Comparison of ENCODE assay signal across 8 cellular contexts in genomic region chr12:125185740-125186470, GRCh38. TPM values are rescaled to one million over a fixed set of nuclear protein-coding genes. Genes with fewer than 3 reads are reported as not detected.
DNase-seq lines count a peak whose midpoint lies in the region; ATAC-seq, FAIRE-seq and TF ChIP-seq lines count a peak whose summit lies in the region.

Gene TMEM132B (plus strand): TSS chr12:125186386.

- no peak for TF ChIP-seq POLR2A in K562 (conservative IDR thresholded peaks at IDR 0.05)

- peak; percentile 25 to 78 (median 50); a peak in 4 of 6 replicates for TF ChIP-seq CTCF in K562 (IDR thresholded peaks at IDR 0.05 in 2 of 3, conservative IDR thresholded peaks at IDR 0.05 in 1 of 3; ENCODE audit: insufficient read depth in 2 of 3, low read depth in 1 of 3, low read length in 3 of 3)

- H3K36me3 ChIP-seq in HUES48 (ENCODE audit: control insufficient read depth, insufficient read depth, low read length) (no peaks in the 10 kb centered on the region), K562 (ENCODE audit: control insufficient read depth, insufficient read depth, low read length) (no peaks in the 10 kb centered on the region), skeletal muscle satellite cell (ENCODE audit: insufficient read depth, low read length) (no peaks in the 10 kb centered on the region)

- whole genome bisulfite sequencing in K562 (ENCODE audit: insufficient coverage, low coverage, missing lambda C conversion rate): 8% methylated on average over 26 of the region's 71 CpGs

- intact Hi-C loops in K562 (cut with micrococcal nuclease): loop anchor here (10.0 kb wide), 1 partner anchor 149 kb away; no protein-coding TSS in a partner anchor

- BruUV-seq in K562 (replicated peaks; lab: Mats Ljungman, UMichigan): no TSS peak

- H3K4me1 ChIP-seq in HUES48 (ENCODE audit: control insufficient read depth, insufficient read depth, low read length) (peaks cover 50% of the 10 kb centered on the region), K562 (replicated peaks in 1 of 2; ENCODE audit: control insufficient read depth in 2 of 2, insufficient read depth in 2 of 2, low read length in 2 of 2) (peaks cover 0 to 24% of the 10 kb centered on the region in 2 experiments; a peak in 3 of 5 replicates), skeletal muscle satellite cell (ENCODE audit: control insufficient read depth, insufficient read depth, low read length) (peaks cover 18% of the 10 kb centered on the region)

- TF ChIP-seq RAD21 in K562 (CRISPR knock-in tag; conservative IDR thresholded peaks at IDR 0.05 in 1 of 2, IDR thresholded peaks at IDR 0.05 in 1 of 2): peak in 1 of 2 experiments; percentile 31; a peak in 1 of 4 replicates

- H3K4me2 ChIP-seq in K562 (ENCODE audit: insufficient read depth, low read length) (peak within 1 kb of the TSS; percentile 32), skeletal muscle satellite cell (ENCODE audit: low read length) (peak within 1 kb of the TSS; percentile 80)

- TF ChIP-seq EP300 in K562 (IDR thresholded peaks at IDR 0.05; ENCODE audit: low read length): no peak

- H3K9me1 ChIP-seq in K562 (ENCODE audit: control insufficient read depth, insufficient read depth, low read length): no peaks in the 10 kb centered on the region

- FAIRE-seq in GM18507 (lab: Jason Lieb, UNC) (no peak), K562 (lab: Jason Lieb, UNC) (no peak)

- CTCF ChIA-PET in K562 (lab: Yijun Ruan, JAX; ENCODE audit: low intra/inter-chr PET ratio): interaction anchor here (0.6 kb wide), 1 partner anchor 381 kb away, joined by 3 read pairs; no protein-coding TSS in a partner anchor

- peak within 1 kb of the TSS; percentile 16 for H2AFZ ChIP-seq in K562 (ENCODE audit: low read depth, low read length)

- H3K9ac ChIP-seq in HUES48 (ENCODE audit: low read depth, low read length) (peak within 1 kb of the TSS; percentile 52), K562 (ENCODE audit: insufficient read depth in 1 of 2, low read depth in 2 of 2, low read length in 2 of 2) (peak within 1 kb of the TSS in 1 of 2 experiments; percentile 83; a peak in 2 of 4 replicates), skeletal muscle satellite cell (ENCODE audit: low read depth, low read length) (no peak within 1 kb of the TSS)

- POLR2A ChIA-PET in K562 (lab: Yijun Ruan, JAX): no interaction called here

- in situ Hi-C loops in K562 (cut with MboI): no loop called here

- peaks cover 6% of the 10 kb centered on the region; the same call in 1 of the 2 replicates for H4K20me1 ChIP-seq in K562 (replicated peaks; ENCODE audit: control insufficient read depth, insufficient read depth, low read length)

- H3K4me3 ChIP-seq in HUES48 (ENCODE audit: low read depth, low read length): peak within 1 kb of the TSS; percentile 75
- H3K4me3 ChIP-seq in K562: peak within 1 kb of the TSS; percentile 14
- peak within 1 kb of the TSS; percentile 78 for H3K4me3 ChIP-seq in iPS-11a (ENCODE audit: low read depth, low read length)
- peak within 1 kb of the TSS; percentile 62 for H3K4me3 ChIP-seq in skeletal muscle satellite cell (ENCODE audit: low read length)

- H3K27me3 ChIP-seq in HUES48 (ENCODE audit: control insufficient read depth, insufficient read depth, low read length): peaks cover 44% of the 10 kb centered on the region
- H3K27me3 ChIP-seq in K562 (ENCODE audit: control insufficient read depth in 2 of 2, insufficient read depth in 2 of 2, low read length in 2 of 2): peaks cover 15 to 53% of the 10 kb centered on the region in 2 experiments
- peaks cover 60% of the 10 kb centered on the region for H3K27me3 ChIP-seq in skeletal muscle satellite cell (ENCODE audit: control insufficient read depth, insufficient read depth, low read length)

- ATAC-seq in K562 (peak; percentile 93), HG02571 (IDR thresholded peaks at IDR 0.05; ENCODE audit: unreplicated experiment) (no peak)

- H3K9me3 ChIP-seq in HUES48 (ENCODE audit: control insufficient read depth, insufficient read depth, low read length): no peaks in the 10 kb centered on the region
- no peaks in the 10 kb centered on the region for H3K9me3 ChIP-seq in K562 (replicated peaks; ENCODE audit: control insufficient read depth, insufficient read depth, low read depth, low read length)
- no peaks in the 10 kb centered on the region for H3K9me3 ChIP-seq in skeletal muscle satellite cell (replicated peaks; ENCODE audit: low read length)

- H3K79me2 ChIP-seq in K562 (ENCODE audit: control insufficient read depth, insufficient read depth, low read length): no peaks in the 10 kb centered on the region

- DNase-seq in AG08396 (ENCODE audit: low spot score): peak; percentile 91
- peak; percentile 37 for DNase-seq in GM18507 (ENCODE audit: extremely low spot score, insufficient read length, low read depth)
- peak; percentile 64 for DNase-seq in RPMI7951 (ENCODE audit: low read depth)
- peak; percentile 85 to 93 (median 89) for DNase-seq in K562 (ENCODE audit: extremely low read depth in 1 of 4, low spot score in 3 of 4)

- H3K27ac ChIP-seq in HUES48 (ENCODE audit: low read depth, low read length) (peak within 1 kb of the TSS; percentile 66), K562 (ENCODE audit: extremely low read depth, low read depth, low read length) (no peak within 1 kb of the TSS)

TF ChIP-seq in K562, 482 proteins besides CTCF, POLR2A, EP300 and RAD21 (continues in another document):
- TF ChIP-seq VEZF1 (CRISPR knock-in tag; IDR thresholded peaks at IDR 0.05): peak; percentile 72
- TF ChIP-seq ZNF263 (CRISPR knock-in tag; IDR thresholded peaks at IDR 0.05; ENCODE audit: borderline replicate concordance): peak; percentile 97
- TF ChIP-seq, protein P1, sequence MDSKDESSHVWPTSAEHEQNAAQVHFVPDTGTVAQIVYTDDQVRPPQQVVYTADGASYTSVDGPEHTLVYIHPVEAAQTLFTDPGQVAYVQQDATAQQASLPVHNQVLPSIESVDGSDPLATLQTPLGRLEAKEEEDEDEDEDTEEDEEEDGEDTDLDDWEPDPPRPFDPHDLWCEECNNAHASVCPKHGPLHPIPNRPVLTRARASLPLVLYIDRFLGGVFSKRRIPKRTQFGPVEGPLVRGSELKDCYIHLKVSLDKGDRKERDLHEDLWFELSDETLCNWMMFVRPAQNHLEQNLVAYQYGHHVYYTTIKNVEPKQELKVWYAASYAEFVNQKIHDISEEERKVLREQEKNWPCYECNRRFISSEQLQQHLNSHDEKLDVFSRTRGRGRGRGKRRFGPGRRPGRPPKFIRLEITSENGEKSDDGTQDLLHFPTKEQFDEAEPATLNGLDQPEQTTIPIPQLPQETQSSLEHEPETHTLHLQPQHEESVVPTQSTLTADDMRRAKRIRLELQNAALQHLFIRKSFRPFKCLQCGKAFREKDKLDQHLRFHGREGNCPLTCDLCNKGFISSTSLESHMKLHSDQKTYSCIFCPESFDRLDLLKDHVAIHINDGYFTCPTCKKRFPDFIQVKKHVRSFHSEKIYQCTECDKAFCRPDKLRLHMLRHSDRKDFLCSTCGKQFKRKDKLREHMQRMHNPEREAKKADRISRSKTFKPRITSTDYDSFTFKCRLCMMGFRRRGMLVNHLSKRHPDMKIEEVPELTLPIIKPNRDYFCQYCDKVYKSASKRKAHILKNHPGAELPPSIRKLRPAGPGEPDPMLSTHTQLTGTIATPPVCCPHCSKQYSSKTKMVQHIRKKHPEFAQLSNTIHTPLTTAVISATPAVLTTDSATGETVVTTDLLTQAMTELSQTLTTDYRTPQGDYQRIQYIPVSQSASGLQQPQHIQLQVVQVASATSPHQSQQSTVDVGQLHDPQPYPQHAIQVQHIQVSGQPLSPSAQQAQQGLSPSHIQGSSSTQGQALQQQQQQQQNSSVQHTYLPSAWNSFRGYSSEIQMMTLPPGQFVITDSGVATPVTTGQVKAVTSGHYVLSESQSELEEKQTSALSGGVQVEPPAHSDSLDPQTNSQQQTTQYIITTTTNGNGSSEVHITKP (IDR thresholded peaks at IDR 0.05; ENCODE audit: partially characterized antibody): peak; percentile 53
- peak in 1 of 2 experiments; percentile 71; a peak in 2 of 4 replicates for TF ChIP-seq NONO (IDR thresholded peaks at IDR 0.05; ENCODE audit: low read depth in 2 of 2, low read length in 1 of 2)
- no peak for TF ChIP-seq ERF (CRISPR knock-in tag; IDR thresholded peaks at IDR 0.05)
- TF ChIP-seq BACH1 (tag; IDR thresholded peaks at IDR 0.05): no peak
- TF ChIP-seq MAZ (CRISPR knock-in tag; conservative IDR thresholded peaks at IDR 0.05 in 1 of 2, IDR thresholded peaks at IDR 0.05 in 1 of 2): peak; percentile 51 to 73
- TF ChIP-seq GATAD2B (IDR thresholded peaks at IDR 0.05; ENCODE audit: borderline replicate concordance): peak; percentile 72; the same call in 1 of the 2 replicates

RNA-seq across cellular contexts. Expression of gene TMEM132B, which starts in this region (rescaled TPM):
- under 0.01 TPM in 1 of 2 replicates, not detected in the other for total RNA-seq in RPMI7951 (2014; rRNA removed; shearing (Covaris generic))
- total RNA-seq in K562 (2011; cell fraction: chromatin; rRNA removed; ENCODE audit: low replicate concordance): not detected in 2 replicates
- not detected in 2 replicates for total RNA-seq in K562 (2011; cell fraction: nucleolus; rRNA removed)
- total RNA-seq in K562 (2011; cell fraction: nucleoplasm; rRNA removed): not detected in 2 replicates
- total RNA-seq in K562 (2014; rRNA removed): not detected in 2 replicates
- total RNA-seq in K562 (2014; rRNA removed; fragmentation: Illumina TruSeq; extraction: Trizol): 0.04 TPM in 1 of 2 replicates, not detected in the other
- 0.07 TPM in 1 of 2 replicates, not detected in the other for total RNA-seq in K562 (2015; rRNA removed; fragmentation: Illumina TruSeq; extraction: Trizol)
- 0.18 TPM in 1 of 2 replicates, not detected in the other for total RNA-seq in K562 (2021)
- polyA plus RNA-seq in K562 (2011; rRNA removed): 0.01 TPM in 1 of 2 replicates, not detected in the other
- polyA plus RNA-seq in K562 (2011; cell fraction: cytosol; rRNA removed): not detected in 2 replicates
- 0.04 and 0.11 TPM in 2 replicates for polyA plus RNA-seq in K562 (2011; cell fraction: nucleus; rRNA removed)
- 0.01 and 0.14 TPM in 2 replicates for polyA plus RNA-seq in K562 (2012)
- 0.13 TPM in 1 of 2 replicates, not detected in the other for polyA plus RNA-seq in K562 (2014; fragmentation: Illumina TruSeq; extraction: Trizol)
- not detected for polyA plus RNA-seq in K562 (2014; fragmentation: Nextera tagmentation; extraction: Ambion mirVana)
- polyA plus RNA-seq in K562 (2014; rRNA removed): not detected in 2 replicates
- not detected in 2 replicates for polyA minus RNA-seq in K562 (2011; rRNA and poly(A)+ RNA removed)
- not detected in 2 replicates for polyA minus RNA-seq in K562 (2011; cell fraction: cytosol; rRNA and poly(A)+ RNA removed)
- polyA minus RNA-seq in K562 (2011; cell fraction: nucleus; rRNA and poly(A)+ RNA removed): not detected in 2 replicates
- 2.8 and 7.9 TPM in 2 replicates for total RNA-seq in skeletal muscle satellite cell (2012; rRNA removed)

Comparison
In these comparisons a context has a peak if more than half of its experiments do, and no peak if none do; other contexts are left out.
1. Peak in DNase-seq in RPMI7951; RNA of the gene not detected or under 1 TPM.
2. Peak in DNase-seq, ATAC-seq, H3K4me3 ChIP-seq and H3K4me2 ChIP-seq in K562; RNA of the gene not detected or under 1 TPM.
3. DNase-seq: peak in every context shown above with its lines; median percentile 91 in AG08396; 89 in K562; 64 in RPMI7951; 37 in GM18507.
4. H3K4me3 ChIP-seq: peak in every context shown above with its lines; median percentile 78 in iPS-11a; 75 in HUES48; 62 in skeletal muscle satellite cell; 14 in K562.